In genomic region chr3:31777887-31778286, GRCh38 we compare ENCODE assay signal across 22 cellular contexts.
"Had no signal": no experiment of that assay in that cellular context is flagged by ENCODE, and none has a peak within 500 bp of the region (broad histone marks: within the 10 kb centered on the region; RNA-seq: fewer than 3 reads in every experiment).

No MANE protein-coding gene starts in this region.

- H3K4me3 ChIP-seq: gastroesophageal sphincter, heart left ventricle, left ventricle myocardium inferior, mucosa of descending colon, stomach had no signal

- ATAC-seq: esophagus mucosa, gastroesophageal sphincter, heart left ventricle, mucosa of descending colon, right cardiac atrium had no signal

- H3K9me3 Mint-ChIP-seq: activated CD4-positive, alpha-beta memory T cell treated with anti-CD3 and anti-CD28 coated beads for 36 hours had no signal

- H3K27ac Mint-ChIP-seq: activated CD4-positive, alpha-beta memory T cell treated with anti-CD3 and anti-CD28 coated beads for 36 hours; activated CD4-positive, alpha-beta T cell treated with anti-CD3 and anti-CD28 coated beads for 36 hours; activated T-helper 1 cell treated with anti-CD3 and anti-CD28 coated beads, Interleukin-12 subunit alpha, Interleukin-12 subunit beta, Interleukin-2, Interleukin-4 antibody, amounts not matched to agents 30 ng/mL and 10 ng/mL and 1 ng/mL, durations not matched to agents 14 hours and 24 hours and 36 hours; progenitor cell of endocrine pancreas; type B pancreatic cell had no signal

- H3K4me3 Mint-ChIP-seq: activated CD4-positive, alpha-beta memory T cell treated with anti-CD3 and anti-CD28 coated beads for 36 hours; activated CD4-positive, alpha-beta T cell treated with anti-CD3 and anti-CD28 coated beads for 36 hours; activated T-helper 1 cell treated with anti-CD3 and anti-CD28 coated beads, Interleukin-12 subunit alpha, Interleukin-12 subunit beta, Interleukin-2, Interleukin-4 antibody, amounts not matched to agents 30 ng/mL and 10 ng/mL and 1 ng/mL, durations not matched to agents 14 hours and 24 hours and 36 hours; neural crest cell; type B pancreatic cell had no signal

- H3K27me3 ChIP-seq: gastroesophageal sphincter, heart left ventricle, stomach had no signal

- H3K36me3 ChIP-seq: gastroesophageal sphincter, heart left ventricle, left ventricle myocardium inferior, stomach had no signal

- H3K27ac ChIP-seq: gastroesophageal sphincter, heart left ventricle, left ventricle myocardium inferior, stomach, VCaP had no signal

- H3K27me3 Mint-ChIP-seq: naive B cell, progenitor cell of endocrine pancreas, type B pancreatic cell had no signal

- DNase-seq: activated CD4-positive, alpha-beta memory T cell treated with anti-CD3 and anti-CD28 coated beads for 36 hours; activated CD4-positive, alpha-beta T cell treated with anti-CD3 and anti-CD28 coated beads for 36 hours; activated gamma-delta T cell treated with Interleukin-2 at 50 U/mL for 16 hours; activated T-cell treated with anti-CD3 and anti-CD28 coated beads for 4 hours; effector CD4-positive, alpha-beta T cell; heart left ventricle; left ventricle myocardium inferior; mesenchymal stem cell; mucosa of descending colon; naive B cell; right cardiac atrium; small intestine; stimulated activated CD4-positive, alpha-beta T cell treated with anti-CD3 and anti-CD28 coated beads, Interleukin-15, amount 100 ng/mL, for 24 hours; stimulated activated CD4-positive, alpha-beta T cell treated with anti-CD3 and anti-CD28 coated beads, Interleukin-2, amount 100 ng/mL, for 48 hours; stomach had no signal

- H3K4me1 ChIP-seq: gastroesophageal sphincter, heart left ventricle, left ventricle myocardium inferior, stomach had no signal
